In the genomic region with DNA sequence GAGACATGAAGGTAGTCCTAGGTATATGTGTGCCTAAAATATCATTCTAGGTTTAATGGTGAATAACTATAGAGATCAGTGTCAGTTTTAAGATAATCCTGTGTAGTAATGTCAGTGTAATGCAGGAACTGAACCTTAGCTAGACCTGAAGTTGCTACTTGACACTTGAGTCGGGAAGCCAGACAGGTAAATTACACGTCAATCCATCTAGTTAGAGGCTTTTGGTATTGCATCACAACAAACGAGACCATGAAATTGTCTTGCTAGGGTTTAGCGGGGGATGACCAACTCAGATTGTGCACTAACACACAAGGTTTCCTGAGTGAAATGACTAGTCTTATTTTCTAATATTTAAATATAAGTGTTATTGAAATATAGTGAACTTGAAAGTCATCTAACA, we compare ENCODE assay signal across 9 cellular contexts. TPM values are rescaled to one million over a fixed set of nuclear protein-coding genes. Genes with fewer than 3 reads are reported as not detected.
DNase-seq lines count a peak whose midpoint lies in the region; ATAC-seq and TF ChIP-seq lines count a peak whose summit lies in the region.
"Had no signal": no experiment of that assay in that cellular context is flagged by ENCODE, and none has a peak within 500 bp of the region (broad histone marks: within the 10 kb centered on the region; RNA-seq: fewer than 3 reads in every experiment).

No MANE protein-coding gene starts in this region.

- peak overlapping the region; percentile 99 for H3K27ac ChIP-seq in lower lobe of right lung

- DNase-seq in activated naive CD4-positive, alpha-beta T cell treated with anti-CD3 and anti-CD28 coated beads, Interleukin-2, amount 10 ng/mL, durations not matched to agents 7 days and 5 days = no peak
- no peak for DNase-seq in activated naive CD4-positive, alpha-beta T cell treated with Interleukin-2 at 50 U/mL for 16 hours
- no peak for DNase-seq in activated T-helper 1 cell treated with anti-CD3 and anti-CD28 coated beads, Interleukin-12 subunit alpha, Interleukin-12 subunit beta, Interleukin-2, Interleukin-4 antibody, amounts not matched to agents 30 ng/mL and 10 ng/mL and 1 ng/mL, durations not matched to agents 14 hours and 24 hours and 36 hours (ENCODE audit: low spot score)
- DNase-seq in lower lobe of right lung (no peak), type B pancreatic cell (ENCODE audit: extremely low spot score, unreplicated experiment) (no peak), activated gamma-delta T cell treated with Interleukin-2 at 50 U/mL for 16 hours (no peak), GM19238 (ENCODE audit: insufficient read length, low spot score) (no peak), NCI-H2029 treated with DMSO at 0.1 percent for 48 hours (lab: John Stamatoyannopoulos, UW) (no peak)
- DNase-seq: NCI-H187 had no signal

- intact Hi-C loops in activated T-helper 1 cell treated with anti-CD3 and anti-CD28 coated beads, Interleukin-12 subunit alpha, Interleukin-12 subunit beta, Interleukin-2, Interleukin-4 antibody, amounts not matched to agents 30 ng/mL and 10 ng/mL and 1 ng/mL, durations not matched to agents 14 hours and 24 hours and 36 hours (cut with micrococcal nuclease) = loop anchor here (5.0 kb wide), 2 partner anchors 57 to 1083 kb away; a partner anchor contains a TSS
- intact Hi-C loops in lower lobe of right lung (cut with DNase I) = no loop called here

- peaks cover 42% of the 10 kb centered on the region for H3K4me1 Mint-ChIP-seq in activated naive CD4-positive, alpha-beta T cell treated with anti-CD3 and anti-CD28 coated beads, Interleukin-2, amount 10 ng/mL, durations not matched to agents 7 days and 5 days
- peaks cover 46% of the 10 kb centered on the region for H3K4me1 Mint-ChIP-seq in activated T-helper 1 cell treated with anti-CD3 and anti-CD28 coated beads, Interleukin-12 subunit alpha, Interleukin-12 subunit beta, Interleukin-2, Interleukin-4 antibody, amounts not matched to agents 30 ng/mL and 10 ng/mL and 1 ng/mL, durations not matched to agents 14 hours and 24 hours and 36 hours (ENCODE audit: low read depth)
- H3K4me1 Mint-ChIP-seq in type B pancreatic cell (ENCODE audit: unreplicated experiment) = peaks cover 39% of the 10 kb centered on the region

- no peaks in the 10 kb centered on the region for H3K27me3 Mint-ChIP-seq in activated naive CD4-positive, alpha-beta T cell treated with anti-CD3 and anti-CD28 coated beads, Interleukin-2, amount 10 ng/mL, durations not matched to agents 7 days and 5 days
- no peaks in the 10 kb centered on the region for H3K27me3 Mint-ChIP-seq in activated T-helper 1 cell treated with anti-CD3 and anti-CD28 coated beads, Interleukin-12 subunit alpha, Interleukin-12 subunit beta, Interleukin-2, Interleukin-4 antibody, amounts not matched to agents 30 ng/mL and 10 ng/mL and 1 ng/mL, durations not matched to agents 14 hours and 24 hours and 36 hours (ENCODE audit: insufficient read depth)
- peaks cover 3% of the 10 kb centered on the region for H3K27me3 Mint-ChIP-seq in type B pancreatic cell

- peaks cover 20% of the 10 kb centered on the region for H3K36me3 Mint-ChIP-seq in activated naive CD4-positive, alpha-beta T cell treated with anti-CD3 and anti-CD28 coated beads, Interleukin-2, amount 10 ng/mL, durations not matched to agents 7 days and 5 days
- H3K36me3 Mint-ChIP-seq in activated T-helper 1 cell treated with anti-CD3 and anti-CD28 coated beads, Interleukin-12 subunit alpha, Interleukin-12 subunit beta, Interleukin-2, Interleukin-4 antibody, amounts not matched to agents 30 ng/mL and 10 ng/mL and 1 ng/mL, durations not matched to agents 14 hours and 24 hours and 36 hours (ENCODE audit: low read depth) = peaks cover 29% of the 10 kb centered on the region
- peaks cover 17% of the 10 kb centered on the region for H3K36me3 Mint-ChIP-seq in type B pancreatic cell

- H3K4me1 ChIP-seq in lower lobe of right lung = peaks cover 61% of the 10 kb centered on the region

- H3K27me3 ChIP-seq in lower lobe of right lung (ENCODE audit: low read depth) = no peaks in the 10 kb centered on the region

- TF ChIP-seq CTCF in lower lobe of right lung (IDR thresholded peaks at IDR 0.05) = no peak
- no peak for TF ChIP-seq CTCF in type B pancreatic cell (conservative IDR thresholded peaks at IDR 0.05)

- H3K4me3 ChIP-seq in lower lobe of right lung = peak overlapping the region; percentile 82

- ATAC-seq in lower lobe of right lung = no peak

- CTCF ChIA-PET in activated naive CD4-positive, alpha-beta T cell treated with anti-CD3 and anti-CD28 coated beads, Interleukin-2, amount 10 ng/mL, durations not matched to agents 7 days and 5 days (lab: Charles Lee) = interaction anchor here (0.6 to 6.8 kb wide), 10 partner anchors 9 to 563 kb away, joined by 3 to 79 read pairs (median 5); no protein-coding TSS in a partner anchor

- H3K36me3 ChIP-seq in lower lobe of right lung = peaks cover 8% of the 10 kb centered on the region

- no peaks in the 10 kb centered on the region for H3K9me3 Mint-ChIP-seq in activated naive CD4-positive, alpha-beta T cell treated with anti-CD3 and anti-CD28 coated beads, Interleukin-2, amount 10 ng/mL, durations not matched to agents 7 days and 5 days
- H3K9me3 Mint-ChIP-seq in activated T-helper 1 cell treated with anti-CD3 and anti-CD28 coated beads, Interleukin-12 subunit alpha, Interleukin-12 subunit beta, Interleukin-2, Interleukin-4 antibody, amounts not matched to agents 30 ng/mL and 10 ng/mL and 1 ng/mL, durations not matched to agents 14 hours and 24 hours and 36 hours = no peaks in the 10 kb centered on the region
- H3K9me3 Mint-ChIP-seq in type B pancreatic cell = no peaks in the 10 kb centered on the region

- H3K4me3 Mint-ChIP-seq in activated naive CD4-positive, alpha-beta T cell treated with anti-CD3 and anti-CD28 coated beads, Interleukin-2, amount 10 ng/mL, durations not matched to agents 7 days and 5 days = peak overlapping the region; percentile 76
- H3K4me3 Mint-ChIP-seq in activated T-helper 1 cell treated with anti-CD3 and anti-CD28 coated beads, Interleukin-12 subunit alpha, Interleukin-12 subunit beta, Interleukin-2, Interleukin-4 antibody, amounts not matched to agents 30 ng/mL and 10 ng/mL and 1 ng/mL, durations not matched to agents 14 hours and 24 hours and 36 hours = peak overlapping the region; percentile 79
- H3K4me3 Mint-ChIP-seq in type B pancreatic cell = peak overlapping the region; percentile 83

- no peaks in the 10 kb centered on the region for H3K9me3 ChIP-seq in lower lobe of right lung

- H3K27ac Mint-ChIP-seq in activated naive CD4-positive, alpha-beta T cell treated with anti-CD3 and anti-CD28 coated beads, Interleukin-2, amount 10 ng/mL, durations not matched to agents 7 days and 5 days = peak overlapping the region; percentile 90
- H3K27ac Mint-ChIP-seq in activated T-helper 1 cell treated with anti-CD3 and anti-CD28 coated beads, Interleukin-12 subunit alpha, Interleukin-12 subunit beta, Interleukin-2, Interleukin-4 antibody, amounts not matched to agents 30 ng/mL and 10 ng/mL and 1 ng/mL, durations not matched to agents 14 hours and 24 hours and 36 hours = peak overlapping the region; percentile 89
- H3K27ac Mint-ChIP-seq in type B pancreatic cell = peak overlapping the region; percentile 82

RNA-seq across cellular contexts. Expression of a gene that starts 2.0 kb away (rescaled TPM):
- total RNA-seq in activated T-helper 1 cell treated with anti-CD3 and anti-CD28 coated beads, Interleukin-12 subunit alpha, Interleukin-12 subunit beta, Interleukin-2, Interleukin-4 antibody, amounts not matched to agents 30 ng/mL and 10 ng/mL and 1 ng/mL, durations not matched to agents 14 hours and 24 hours and 36 hours = 25.1 and 27.3 TPM in 2 replicates
- total RNA-seq in lower lobe of right lung (98.0 TPM), type B pancreatic cell (ENCODE audit: low replicate concordance) (55.0 and 69.8 TPM in 2 replicates)
